ENCODE assay signal across 12 cellular contexts in genomic region chr5:156942064-156942463, GRCh38. TPM values are rescaled to one million over a fixed set of nuclear protein-coding genes. Genes with fewer than 3 reads are reported as not detected.
DNase-seq lines count a peak whose midpoint lies in the region; ATAC-seq and TF ChIP-seq lines count a peak whose summit lies in the region.
"Had no signal": no experiment of that assay in that cellular context is flagged by ENCODE, and none has a peak within 500 bp of the region (broad histone marks: within the 10 kb centered on the region; RNA-seq: fewer than 3 reads in every experiment).

No MANE protein-coding gene starts in this region.

- DNase-seq in activated naive CD8-positive, alpha-beta T cell treated with anti-CD3 and anti-CD28 coated beads, Interleukin-2, amount 50 U/mL, for 24 hours = no peak
- no peak for DNase-seq in stimulated activated CD4-positive, alpha-beta T cell treated with anti-CD3 and anti-CD28 coated beads, Interleukin-4, amount 100 ng/mL, for 1 hour
- no peak for DNase-seq in thyroid gland
- DNase-seq in NCI-H524 (lab: John Stamatoyannopoulos, UW) = no peak
- no peak for DNase-seq in T-helper 17 cell

- no peaks in the 10 kb centered on the region for H3K27me3 ChIP-seq in thyroid gland
- H3K27me3 ChIP-seq: neutrophil had no signal

- peak overlapping the region; percentile 70 for H3K27ac Mint-ChIP-seq in activated naive CD8-positive, alpha-beta T cell treated with anti-CD3 and anti-CD28 coated beads, Interleukin-2, amount 50 U/mL, for 24 hours
- no peak overlapping the region for H3K27ac Mint-ChIP-seq in T-helper 17 cell

- no peaks in the 10 kb centered on the region for H3K27me3 Mint-ChIP-seq in activated naive CD8-positive, alpha-beta T cell treated with anti-CD3 and anti-CD28 coated beads, Interleukin-2, amount 50 U/mL, for 24 hours
- peaks cover 18% of the 10 kb centered on the region for H3K27me3 Mint-ChIP-seq in T-helper 17 cell

- WGBS in thyroid gland, 2 donors = 69 to 75% methylated on average over 2 of the region's 2 CpGs

- no peak overlapping the region for H3K27ac ChIP-seq in thyroid gland
- H3K27ac ChIP-seq: neutrophil had no signal

- intact Hi-C loops in thyroid gland (cut with DNase I) = no loop called here

- peaks cover 22% of the 10 kb centered on the region for H3K4me1 Mint-ChIP-seq in activated naive CD8-positive, alpha-beta T cell treated with anti-CD3 and anti-CD28 coated beads, Interleukin-2, amount 50 U/mL, for 24 hours
- peaks cover 5% of the 10 kb centered on the region for H3K4me1 Mint-ChIP-seq in T-helper 17 cell

- no peak overlapping the region for H3K4me3 ChIP-seq in thyroid gland (replicated peaks in 1 of 3)

- ATAC-seq in GM18502 (IDR thresholded peaks at IDR 0.05; ENCODE audit: poor library complexity, unreplicated experiment) = peak; percentile 95
- peak; percentile 98 for ATAC-seq in GM21367 (IDR thresholded peaks at IDR 0.05; ENCODE audit: unreplicated experiment)
- ATAC-seq in HG03135 (IDR thresholded peaks at IDR 0.05; ENCODE audit: unreplicated experiment) = peak; percentile 94
- ATAC-seq in activated naive CD8-positive, alpha-beta T cell treated with anti-CD3 and anti-CD28 coated beads, Interleukin-2, amount 50 U/mL, for 24 hours = no peak
- no peak for ATAC-seq in T-helper 17 cell

- peaks cover 4% of the 10 kb centered on the region for H3K36me3 Mint-ChIP-seq in activated naive CD8-positive, alpha-beta T cell treated with anti-CD3 and anti-CD28 coated beads, Interleukin-2, amount 50 U/mL, for 24 hours (ENCODE audit: low read depth)
- H3K36me3 Mint-ChIP-seq in T-helper 17 cell (ENCODE audit: low read depth) = no peaks in the 10 kb centered on the region

- H3K4me1 ChIP-seq in thyroid gland = peaks cover 0 to 11% of the 10 kb centered on the region in 2 donors

- H3K9me3 Mint-ChIP-seq in activated naive CD8-positive, alpha-beta T cell treated with anti-CD3 and anti-CD28 coated beads, Interleukin-2, amount 50 U/mL, for 24 hours = peaks cover 8% of the 10 kb centered on the region

- H3K9me3 ChIP-seq in thyroid gland (no peaks in the 10 kb centered on the region), T-helper 17 cell (ENCODE audit: control insufficient read depth, low read length, poor library complexity, severe bottlenecking) (no peaks in the 10 kb centered on the region)
- H3K9me3 ChIP-seq: neutrophil had no signal

- no peak for TF ChIP-seq CTCF in thyroid gland (IDR thresholded peaks at IDR 0.05)

- H3K36me3 ChIP-seq in thyroid gland = no peaks in the 10 kb centered on the region
- H3K36me3 ChIP-seq: neutrophil had no signal

- H3K4me3 Mint-ChIP-seq in activated naive CD8-positive, alpha-beta T cell treated with anti-CD3 and anti-CD28 coated beads, Interleukin-2, amount 50 U/mL, for 24 hours = no peak overlapping the region
- H3K4me3 Mint-ChIP-seq in T-helper 17 cell = no peak overlapping the region

- no peak for TF ChIP-seq POLR2A in thyroid gland (IDR thresholded peaks at IDR 0.05)

RNA-seq across cellular contexts. Expression of gene TIMD4, which starts 21.0 kb away (rescaled TPM):
- total RNA-seq in thyroid gland = 1 to 10 TPM; 2.4 to 4.5 (median 3.0) TPM
- 1 to 10 TPM in 1 of 2 donors, under 1 TPM in 1; 0.82 to 1.5 TPM for total RNA-seq in T-helper 17 cell
- total RNA-seq: astrocyte, glomerular endothelial cell, SK-MEL-5 had no signal

Comparison
In these comparisons a context has a peak if more than half of its experiments do, and no peak if none do; other contexts are left out.
1. ATAC-seq: peak in GM18502 (single experiment), GM21367 (single experiment) and HG03135 (single experiment); none in activated naive CD8-positive, alpha-beta T cell treated with anti-CD3 and anti-CD28 coated beads, Interleukin-2, amount 50 U/mL, for 24 hours (single experiment) and T-helper 17 cell (single experiment).